Comparison of ENCODE assay signal across 20 cellular contexts in the genomic region with DNA sequence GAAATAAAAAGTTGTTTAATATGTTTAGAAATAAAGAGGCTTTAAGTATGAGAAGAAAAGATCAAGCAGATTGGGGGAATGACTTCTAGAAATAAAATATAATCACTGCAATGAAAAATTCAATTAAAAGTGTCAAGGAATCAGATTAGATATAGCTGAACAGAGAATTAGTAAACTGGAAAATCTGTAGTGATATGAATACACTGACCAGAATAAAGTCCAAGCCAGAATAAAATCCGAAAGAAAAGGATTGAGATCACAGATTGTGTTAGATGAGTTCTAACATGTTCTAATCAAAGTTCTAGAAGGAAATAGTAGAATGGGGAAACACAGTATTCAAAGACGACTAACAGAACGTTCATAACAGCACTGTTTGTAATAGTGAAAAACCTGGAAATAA.
"Had no signal": no experiment of that assay in that cellular context is flagged by ENCODE, and none has a peak within 500 bp of the region (broad histone marks: within the 10 kb centered on the region; RNA-seq: fewer than 3 reads in every experiment).

No MANE protein-coding gene starts in this region.

- H3K9ac ChIP-seq: KMS-11 had no signal

- H3K4me3 ChIP-seq: K562 had no signal

- H3K27ac ChIP-seq: HL-60, KMS-11, RWPE1 had no signal

- H3K4me2 ChIP-seq: KMS-11 had no signal

- ATAC-seq: K562 had no signal

- DNase-seq: Kasumi-1, MM.1S, NCI-H1048, NCI-H1105, NCI-H1417, NCI-H1436 treated with DMSO at 0.1 percent for 48 hours, NCI-H1694, NCI-H187 treated with DMSO at 0.1 percent for 48 hours, NCI-H2029 treated with DMSO at 0.1 percent for 48 hours, NCI-H345, NCI-H446 treated with DMSO at 0.1 percent for 48 hours, NCI-H526 treated with DMSO at 0.1 percent for 48 hours, NCI-H774, SHP77, T-helper 2 cell had no signal

- FAIRE-seq: HTR-8/SVneo, K562 had no signal
